8 cellular contexts compared by ENCODE assay signal in genomic region chr17:67717192-67717623, GRCh38.
DNase-seq lines count a peak whose midpoint lies in the region; ATAC-seq, FAIRE-seq and TF ChIP-seq lines count a peak whose summit lies in the region.

No MANE protein-coding gene starts in this region.

- no peak for FAIRE-seq in RCC 7860 (lab: Jason Lieb, UNC)

- peak overlapping the region; percentile 93 for H3K4me3 ChIP-seq in HUES6 (ENCODE audit: low read depth, low read length)
- peak overlapping the region; percentile 93 to 97 for H3K4me3 ChIP-seq in muscle layer of colon (ENCODE audit: low read depth in 1 of 2, low read length in 2 of 2)

- H3K27ac Mint-ChIP-seq in central memory CD8-positive, alpha-beta T cell (ENCODE audit: low read depth): peak overlapping the region; percentile 98

- H3K36me3 Mint-ChIP-seq in central memory CD8-positive, alpha-beta T cell (ENCODE audit: insufficient read depth): peaks cover 31% of the 10 kb centered on the region

- H3K27me3 Mint-ChIP-seq in central memory CD8-positive, alpha-beta T cell: peaks cover 2% of the 10 kb centered on the region

- 0 out of 2 replicates have a peak, but pooled peaks cover 6% of the 10 kb centered on the region for H3K4me1 ChIP-seq in HUES6 (ENCODE audit: control insufficient read depth, insufficient read depth, low read length)
- H3K4me1 ChIP-seq in muscle layer of colon (ENCODE audit: insufficient read depth, low read length): peaks cover 11% of the 10 kb centered on the region

- no peak for DNase-seq in central memory CD8-positive, alpha-beta T cell (ENCODE audit: low spot score in 2 of 2)
- DNase-seq in RCC 7860 (ENCODE audit: low spot score): no peak
- no peak for DNase-seq in NCI-H2107 treated with DMSO at 0.1 percent for 48 hours (lab: John Stamatoyannopoulos, UW; ENCODE audit: unreplicated experiment)
- DNase-seq in NCI-H82 (lab: John Stamatoyannopoulos, UW): no peak

- no peak for ATAC-seq in central memory CD8-positive, alpha-beta T cell (replicated peaks; ENCODE audit: extremely low read depth, poor library complexity, severe bottlenecking)
- no peak for ATAC-seq in HG02588 (IDR thresholded peaks at IDR 0.05; ENCODE audit: unreplicated experiment)

- TF ChIP-seq CTCF in C4-2B (conservative IDR thresholded peaks at IDR 0.05): no peak

- no peaks in the 10 kb centered on the region for H3K9me3 Mint-ChIP-seq in central memory CD8-positive, alpha-beta T cell

- H3K4me3 Mint-ChIP-seq in central memory CD8-positive, alpha-beta T cell: peak overlapping the region; percentile 99

- no peaks in the 10 kb centered on the region for H3K27me3 ChIP-seq in HUES6 (ENCODE audit: control insufficient read depth, insufficient read depth, low read length)
- no peaks in the 10 kb centered on the region for H3K27me3 ChIP-seq in muscle layer of colon (ENCODE audit: control insufficient read depth in 1 of 2, insufficient read depth in 2 of 2, low read length in 2 of 2)

- H3K9ac ChIP-seq in HUES6 (ENCODE audit: low read length) (peak overlapping the region; percentile 70), muscle layer of colon (ENCODE audit: low read length) (peak overlapping the region; percentile 93)

- peak overlapping the region; percentile 91 for H3K27ac ChIP-seq in C4-2B
- peak overlapping the region; percentile 52; the same call in 1 of the 2 replicates for H3K27ac ChIP-seq in HUES6 (ENCODE audit: low read depth, low read length)
- peak overlapping the region; percentile 38 for H3K27ac ChIP-seq in muscle layer of colon (ENCODE audit: low read depth, low read length)

- H3K4me1 Mint-ChIP-seq in central memory CD8-positive, alpha-beta T cell: peaks cover 20% of the 10 kb centered on the region

- peaks cover 25% of the 10 kb centered on the region for H3K36me3 ChIP-seq in HUES6 (ENCODE audit: control insufficient read depth, insufficient read depth, low read length)
- H3K36me3 ChIP-seq in muscle layer of colon (ENCODE audit: insufficient read depth, low read length): peaks cover 22% of the 10 kb centered on the region

- H3K9me3 ChIP-seq in HUES6 (ENCODE audit: control insufficient read depth, insufficient read depth, low read depth, low read length) (peaks cover 9% of the 10 kb centered on the region; the same call in 1 of the 2 replicates), muscle layer of colon (ENCODE audit: low read length) (no peaks in the 10 kb centered on the region)

Comparison
In these comparisons a context has a peak if more than half of its experiments do, and no peak if none do; other contexts are left out.
1. H3K27ac ChIP-seq: peak in every context shown above with its lines; median percentile 91 in C4-2B; 52 in HUES6; 38 in muscle layer of colon.